ENCODE assay signal across 9 cellular contexts in genomic region chr11:13188179-13188578, GRCh38.
"Had no signal": no experiment of that assay in that cellular context is flagged by ENCODE, and none has a peak within 500 bp of the region (broad histone marks: within the 10 kb centered on the region; RNA-seq: fewer than 3 reads in every experiment).

No MANE protein-coding gene starts in this region.

- FAIRE-seq: HepG2 had no signal

- H3K4me3 ChIP-seq: GM23248, HAP-1 had no signal

- H3K36me3 ChIP-seq: HAP-1 had no signal

- H3K4me1 ChIP-seq: HAP-1 had no signal

- ATAC-seq: HCT116, HepG2 had no signal

- DNase-seq: GM23248, GOT3, H7, HFFc6, KBM-7 had no signal

- H3K27ac ChIP-seq: GM23248, HL-60 had no signal
